Comparison of ENCODE assay signal across 15 cellular contexts in the genomic region with DNA sequence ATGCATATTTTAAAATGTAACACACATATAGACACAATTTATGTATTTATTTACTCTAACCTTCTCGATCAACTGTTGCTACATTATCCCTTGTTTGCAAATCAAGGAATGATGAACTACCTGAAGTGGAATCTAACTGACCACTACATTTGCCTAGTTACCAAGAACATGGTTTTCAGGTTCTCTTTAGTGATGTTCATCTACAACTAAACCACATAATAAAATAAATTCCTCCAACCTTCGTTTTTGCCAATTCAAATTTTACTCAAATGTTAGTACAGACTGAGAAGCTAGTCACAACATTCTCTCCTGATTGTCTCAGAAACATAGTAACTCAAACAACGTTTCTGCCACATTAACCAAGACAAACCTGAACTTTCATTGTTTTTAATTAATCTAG.
DNase-seq lines count a peak whose midpoint lies in the region; ATAC-seq and TF ChIP-seq lines count a peak whose summit lies in the region.
"Had no signal": no experiment of that assay in that cellular context is flagged by ENCODE, and none has a peak within 500 bp of the region (broad histone marks: within the 10 kb centered on the region; RNA-seq: fewer than 3 reads in every experiment).

No MANE protein-coding gene starts in this region.

- H2BK5ac ChIP-seq in IMR-90 (ENCODE audit: low read depth, low read length, poor library complexity, severe bottlenecking), result peak overlapping the region; percentile 98

- H3K27me3 ChIP-seq in IMR-90 (ENCODE audit: control insufficient read depth, insufficient read depth, low read length) (no peaks in the 10 kb centered on the region), ascending aorta (no peaks in the 10 kb centered on the region), mucosa of rectum (ENCODE audit: control insufficient read depth in 2 of 2, insufficient read depth in 2 of 2, low read length in 2 of 2) (no peaks in the 10 kb centered on the region), suprapubic skin (no peaks in the 10 kb centered on the region)

- CTCF ChIA-PET in IMR-90 (lab: Yijun Ruan, JAX), result no interaction called here
- CTCF ChIA-PET in activated naive CD4-positive, alpha-beta T cell treated with anti-CD3 and anti-CD28 coated beads for 36 hours (lab: Charles Lee), result interaction anchor here (0.6 to 2.7 kb wide), 5 partner anchors 13 to 247 kb away, joined by 3 to 12 read pairs (median 3); no protein-coding TSS in a partner anchor

- H3K9me3 Mint-ChIP-seq in activated naive CD4-positive, alpha-beta T cell treated with anti-CD3 and anti-CD28 coated beads for 36 hours, result no peaks in the 10 kb centered on the region
- H3K9me3 Mint-ChIP-seq: activated T-helper 17 cell treated with anti-CD3 and anti-CD28 coated beads, Interleukin-2, amount 50 U/mL, for 72 hours had no signal

- dilution Hi-C loops in IMR-90 (cut with HindIII; ENCODE audit: low sequenced_read_pairs, unreplicated experiment), result no loop called here

- no peak overlapping the region for H2BK20ac ChIP-seq in IMR-90 (ENCODE audit: low read depth, low read length)

- TF ChIP-seq CTCF in IMR-90 (conservative IDR thresholded peaks at IDR 0.05; ENCODE audit: low read depth, low read length) (no peak), ascending aorta (IDR thresholded peaks at IDR 0.05) (no peak), suprapubic skin (IDR thresholded peaks at IDR 0.05) (no peak)

- H4K91ac ChIP-seq in IMR-90 (ENCODE audit: insufficient read depth, low read depth, low read length), result no peak overlapping the region

- peaks cover 21% of the 10 kb centered on the region; the same call in 1 of the 2 replicates for H4K20me1 ChIP-seq in IMR-90 (ENCODE audit: insufficient read depth, low read length)

- no peak overlapping the region for H2BK120ac ChIP-seq in IMR-90 (ENCODE audit: low read depth, low read length)

- H3K27ac ChIP-seq in IMR-90 (ENCODE audit: insufficient read depth, low read length) (no peak overlapping the region), ascending aorta (peak overlapping the region; percentile 95 to 98), mucosa of rectum (ENCODE audit: low read depth in 2 of 2, low read length in 2 of 2) (peak overlapping the region; percentile 92 to 94), suprapubic skin (peak overlapping the region; percentile 1)
- H3K27ac ChIP-seq: parathyroid adenoma had no signal

- 0 out of 2 replicates have a peak overlapping the region, but pooled peaks have one; percentile 20 for H3K23ac ChIP-seq in IMR-90 (ENCODE audit: low read depth, low read length)

- 83% methylated on average over 2 of the region's 3 CpGs; no CpG with 5 or more reads in 1 of the 2 experiments for WGBS in IMR-90 (ENCODE audit: extremely low coverage in 2 of 2, insufficient read length in 1 of 2), 2 experiments
- 52% methylated on average over 3 of the region's 3 CpGs for WGBS in suprapubic skin

- DNase-seq in IMR-90 (no peak), ascending aorta (ENCODE audit: low spot score in 2 of 2) (no peak), suprapubic skin (ENCODE audit: low spot score in 2 of 2) (no peak), NCI-H524 treated with DMSO at 0.1 percent for 48 hours (lab: John Stamatoyannopoulos, UW) (no peak)
- DNase-seq in activated naive CD4-positive, alpha-beta T cell treated with anti-CD3 and anti-CD28 coated beads for 36 hours, result no peak
- no peak for DNase-seq in activated CD4-positive, alpha-beta T cell treated with anti-CD3 and anti-CD28 coated beads, Interleukin-2, amount 50 U/mL, for 48 hours
- DNase-seq: activated CD4-positive, alpha-beta T cell treated with anti-CD3 and anti-CD28 coated beads for 1 hour; central memory CD4-positive, alpha-beta T cell; DMS 273 treated with DMSO at 0.1 percent for 48 hours; NCI-H1092 treated with DMSO at 0.1 percent for 48 hours; NCI-H774; stimulated activated CD4-positive, alpha-beta T cell treated with anti-CD3 and anti-CD28 coated beads, Interleukin-4, amount 100 ng/mL, for 4 hours had no signal

- peaks cover 3% of the 10 kb centered on the region for H3K36me3 Mint-ChIP-seq in activated naive CD4-positive, alpha-beta T cell treated with anti-CD3 and anti-CD28 coated beads for 36 hours (ENCODE audit: low read depth)

- H3K79me1 ChIP-seq in IMR-90 (ENCODE audit: low read depth in 1 of 2, low read length in 2 of 2), result peaks cover 3 to 50% of the 10 kb centered on the region in 2 experiments; a peak in 2 of 4 replicates

- H3K56ac ChIP-seq in IMR-90 (ENCODE audit: extremely low read depth, insufficient read depth, low read length), result no peak overlapping the region

- H4K5ac ChIP-seq in IMR-90 (ENCODE audit: low read depth, low read length), result no peak overlapping the region

- H3K36me3 ChIP-seq in IMR-90 (ENCODE audit: control insufficient read depth, insufficient read depth, low read length) (no peaks in the 10 kb centered on the region), ascending aorta (no peaks in the 10 kb centered on the region), mucosa of rectum (ENCODE audit: control insufficient read depth in 2 of 2, insufficient read depth in 2 of 2, low read length in 2 of 2) (no peaks in the 10 kb centered on the region), suprapubic skin (no peaks in the 10 kb centered on the region)

- TF ChIP-seq POLR2A in IMR-90 (IDR thresholded peaks at IDR 0.05; ENCODE audit: low read depth, low read length) (no peak), suprapubic skin (IDR thresholded peaks at IDR 0.05) (no peak)

- peaks cover 7% of the 10 kb centered on the region for H3K9me1 ChIP-seq in IMR-90 (ENCODE audit: insufficient read depth, low read length)

- POLR2A ChIA-PET in IMR-90 (lab: Charles Lee; ENCODE audit: unreplicated experiment), result no interaction called here

- no peaks in the 10 kb centered on the region for H3K27me3 Mint-ChIP-seq in activated naive CD4-positive, alpha-beta T cell treated with anti-CD3 and anti-CD28 coated beads for 36 hours (ENCODE audit: low read depth)
- H3K27me3 Mint-ChIP-seq: activated T-helper 17 cell treated with anti-CD3 and anti-CD28 coated beads, Interleukin-2, amount 50 U/mL, for 72 hours had no signal

- peaks cover 50% of the 10 kb centered on the region for H3K4me1 Mint-ChIP-seq in activated naive CD4-positive, alpha-beta T cell treated with anti-CD3 and anti-CD28 coated beads for 36 hours (ENCODE audit: low read depth)

- H2AK9ac ChIP-seq in IMR-90 (replicated peaks; ENCODE audit: low read depth, low read length, poor library complexity), result no peak overlapping the region

- peaks cover 11% of the 10 kb centered on the region for H3K4me1 ChIP-seq in IMR-90 (ENCODE audit: control insufficient read depth, insufficient read depth, low read length)
- H3K4me1 ChIP-seq in ascending aorta, result peaks cover 4 to 35% of the 10 kb centered on the region in 2 donors
- peaks cover 29 to 60% of the 10 kb centered on the region in 2 donors for H3K4me1 ChIP-seq in mucosa of rectum (ENCODE audit: control insufficient read depth in 2 of 2, insufficient read depth in 2 of 2, low read length in 2 of 2)
- H3K4me1 ChIP-seq in suprapubic skin, result peaks cover 81% of the 10 kb centered on the region
- H3K4me1 ChIP-seq: parathyroid adenoma had no signal

- peak overlapping the region; percentile 0; the same call in 1 of the 2 replicates for H3K4ac ChIP-seq in IMR-90 (ENCODE audit: low read depth, low read length)

- no peak for TF ChIP-seq RAD21 in IMR-90 (IDR thresholded peaks at IDR 0.05; ENCODE audit: low read length)

- H3K27ac Mint-ChIP-seq in activated naive CD4-positive, alpha-beta T cell treated with anti-CD3 and anti-CD28 coated beads for 36 hours, result no peak overlapping the region
- H3K27ac Mint-ChIP-seq: activated T-helper 17 cell treated with anti-CD3 and anti-CD28 coated beads, Interleukin-2, amount 50 U/mL, for 72 hours had no signal

- H2BK15ac ChIP-seq in IMR-90 (ENCODE audit: low read depth, low read length), result no peak overlapping the region

- ATAC-seq in IMR-90 (ENCODE audit: low read depth), result no peak
- ATAC-seq: activated T-helper 17 cell treated with anti-CD3 and anti-CD28 coated beads, Interleukin-2, amount 50 U/mL, for 72 hours had no signal

- no peak overlapping the region for H3K4me3 ChIP-seq in IMR-90 (ENCODE audit: insufficient read depth, low read depth, low read length)
- peak overlapping the region; percentile 66 to 80 for H3K4me3 ChIP-seq in ascending aorta
- peak overlapping the region; percentile 75 to 95 for H3K4me3 ChIP-seq in mucosa of rectum (ENCODE audit: low read length in 2 of 2)
- peak overlapping the region; percentile 74 for H3K4me3 ChIP-seq in suprapubic skin

- in situ Hi-C loops in IMR-90 (cut with MboI; ENCODE audit: low sequenced_read_pairs), result no loop called here

- no peak overlapping the region for H2AK5ac ChIP-seq in IMR-90 (ENCODE audit: low read depth, low read length)

- peak overlapping the region; percentile 83; the same call in 1 of the 2 replicates for H3K4me2 ChIP-seq in IMR-90 (ENCODE audit: low read depth, low read length)

- H3K9me3 ChIP-seq in IMR-90 (ENCODE audit: control insufficient read depth, insufficient read depth, low read length), result no peaks in the 10 kb centered on the region
- H3K9me3 ChIP-seq in ascending aorta, result no peaks in the 10 kb centered on the region
- no peaks in the 10 kb centered on the region for H3K9me3 ChIP-seq in mucosa of rectum (ENCODE audit: control insufficient read depth in 2 of 2, low read length in 2 of 2)
- no peaks in the 10 kb centered on the region for H3K9me3 ChIP-seq in suprapubic skin

- no peak for TF ChIP-seq EP300 in suprapubic skin (IDR thresholded peaks at IDR 0.05)

- intact Hi-C loops in IMR-90 (cut with micrococcal nuclease) (loop anchor here (5.0 kb wide), 3 partner anchors 166 to 344 kb away; no protein-coding TSS in a partner anchor), ascending aorta (cut with DNase I) (loop anchor here (5.0 kb wide), 4 partner anchors 34 to 344 kb away; no protein-coding TSS in a partner anchor)
- intact Hi-C loops in activated naive CD4-positive, alpha-beta T cell treated with anti-CD3 and anti-CD28 coated beads for 36 hours (cut with micrococcal nuclease), result loop anchor here (5.0 kb wide), 2 partner anchors 381 to 1979 kb away; a partner anchor contains a TSS

- BruUV-seq in IMR-90 (replicated peaks; lab: Mats Ljungman, UMichigan), result no TSS peak

- no peak overlapping the region for H3K4me3 Mint-ChIP-seq in activated naive CD4-positive, alpha-beta T cell treated with anti-CD3 and anti-CD28 coated beads for 36 hours
- H3K4me3 Mint-ChIP-seq: activated T-helper 17 cell treated with anti-CD3 and anti-CD28 coated beads, Interleukin-2, amount 50 U/mL, for 72 hours had no signal

- peak overlapping the region in 1 of 2 experiments; percentile 63; a peak in 1 of 4 replicates for H4K8ac ChIP-seq in IMR-90 (ENCODE audit: low read depth in 2 of 2, low read length in 2 of 2)

- H2AFZ ChIP-seq in IMR-90 (replicated peaks; ENCODE audit: low read length, poor library complexity), result no peak overlapping the region
- H2AFZ ChIP-seq: parathyroid adenoma had no signal

- H3K9ac ChIP-seq in IMR-90 (ENCODE audit: low read depth, low read length) (no peak overlapping the region), mucosa of rectum (ENCODE audit: low read depth in 1 of 2, low read length in 2 of 2) (peak overlapping the region in 1 of 2 donors; percentile 76)
- H3K9ac ChIP-seq: parathyroid adenoma had no signal

- H3K18ac ChIP-seq in IMR-90 (ENCODE audit: low read depth, low read length), result no peak overlapping the region; the same call in 1 of the 2 replicates

- H3K14ac ChIP-seq in IMR-90 (replicated peaks; ENCODE audit: low read depth, low read length), result no peak overlapping the region

TF ChIP-seq in IMR-90, 13 proteins besides CTCF, POLR2A, EP300 and RAD21 (continues in another document):
- no peak for TF ChIP-seq BHLHE40 (IDR thresholded peaks at IDR 0.05; ENCODE audit: low read depth, low read length)
